Comparison of ENCODE assay signal across 11 cellular contexts in genomic region chr16:53068423-53068833, GRCh38. TPM values are rescaled to one million over a fixed set of nuclear protein-coding genes. Genes with fewer than 3 reads are reported as not detected.
A peak's percentile ranks its signal among the peaks of the same experiment; 100 is the strongest.
DNase-seq lines count a peak whose midpoint lies in the region; ATAC-seq and TF ChIP-seq lines count a peak whose summit lies in the region.
"Had no signal": no experiment of that assay in that cellular context is flagged by ENCODE, and none has a peak within 500 bp of the region (broad histone marks: within the 10 kb centered on the region; RNA-seq: fewer than 3 reads in every experiment).

No MANE protein-coding gene starts in this region.

- no peak overlapping the region for H3K4me3 ChIP-seq in right cardiac atrium (ENCODE audit: low read length)
- H3K4me3 ChIP-seq: esophagus muscularis mucosa had no signal

- peak; percentile 36 for ATAC-seq in GM18508 (IDR thresholded peaks at IDR 0.05; ENCODE audit: insufficient read depth, unreplicated experiment)
- ATAC-seq in GM21528 (IDR thresholded peaks at IDR 0.05; ENCODE audit: low FRiP score, unreplicated experiment): peak; percentile 54
- ATAC-seq in HG03378 (IDR thresholded peaks at IDR 0.05; ENCODE audit: unreplicated experiment): peak; percentile 49
- peak; percentile 52 for ATAC-seq in esophagus mucosa
- no peak for ATAC-seq in right cardiac atrium

- H3K4me1 ChIP-seq in right cardiac atrium (ENCODE audit: control insufficient read depth, insufficient read depth, low read length): peaks cover 20% of the 10 kb centered on the region

- no peaks in the 10 kb centered on the region for H3K9me3 ChIP-seq in right cardiac atrium (ENCODE audit: control insufficient read depth, low read length)
- H3K9me3 ChIP-seq: esophagus muscularis mucosa had no signal

- in situ Hi-C loops in GM13977 (cut with MboI; ENCODE audit: low pct_unique_long_range_greater_than_20kb, low sequenced_read_pairs, unreplicated experiment): loop anchor here (25.0 kb wide), 1 partner anchor 94 kb away; no protein-coding TSS in a partner anchor

- intact Hi-C loops in right cardiac atrium (cut with DNase I): no loop called here

- no peaks in the 10 kb centered on the region for H3K27me3 ChIP-seq in right cardiac atrium (ENCODE audit: control insufficient read depth, insufficient read depth)
- H3K27me3 ChIP-seq: esophagus muscularis mucosa had no signal

- no peak overlapping the region for H3K27ac ChIP-seq in right cardiac atrium (ENCODE audit: low read length)
- H3K27ac ChIP-seq: esophagus muscularis mucosa had no signal

- 85% methylated on average over 4 of the region's 4 CpGs for WGBS in right cardiac atrium

- no peak for TF ChIP-seq CTCF in GM13977 (IDR thresholded peaks at IDR 0.05; ENCODE audit: extremely low read depth, insufficient read depth, missing control alignments)

- no peak for DNase-seq in SKM-1 treated with dmso at 0.1 percent for 144 hours (lab: John Stamatoyannopoulos, UW; ENCODE audit: unreplicated experiment)
- DNase-seq in OCI-M1 (lab: John Stamatoyannopoulos, UW): no peak
- no peak for DNase-seq in GM13977 (ENCODE audit: low spot score)
- DNase-seq in right cardiac atrium: no peak
- DNase-seq: mesenchymal stem cell, Right ventricle myocardium superior had no signal

RNA-seq across cellular contexts. Expression of gene CHD9, which starts 13.6 kb away (rescaled TPM):
- total RNA-seq in esophagus mucosa (39.3 TPM), right cardiac atrium (10 to 100 TPM; 49.4 to 73.5 (median 57.4) TPM)
- polyA plus RNA-seq in right cardiac atrium: 7.3 TPM

RNA-seq across cellular contexts. Expression of gene CHD9NB, which starts 15.7 kb away (rescaled TPM):
- total RNA-seq in esophagus mucosa (2.2 TPM), right cardiac atrium (under 1 TPM; 0.50 to 0.94 (median 0.77) TPM)
- 0.77 TPM for polyA plus RNA-seq in right cardiac atrium

Comparison
In these comparisons a context has a peak if more than half of its experiments do, and no peak if none do; other contexts are left out.
1. ATAC-seq: peak in GM18508 (single experiment), GM21528 (single experiment), HG03378 (single experiment) and esophagus mucosa (single experiment); none in right cardiac atrium (0 of 2).